Comparison of ENCODE assay signal across 1 cellular context in the genomic region with DNA sequence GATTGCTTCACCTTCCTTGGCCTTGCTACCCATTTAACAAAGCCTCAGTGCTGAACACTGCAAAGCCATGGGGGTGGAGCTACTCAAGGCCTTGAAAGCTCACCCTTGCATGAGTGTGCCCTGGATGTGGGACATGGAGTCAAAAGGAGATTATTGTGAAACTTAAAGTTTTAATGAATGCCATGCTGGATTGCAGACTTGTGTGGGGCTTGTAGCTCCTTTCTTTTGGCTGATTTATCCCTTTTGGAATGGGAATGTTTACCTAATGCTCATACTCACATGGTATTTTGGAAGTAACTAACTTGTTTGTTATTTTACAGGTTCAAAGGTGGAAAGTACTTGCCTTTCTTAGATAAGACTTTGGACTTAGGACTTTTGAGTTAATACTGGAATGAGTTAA.
TF ChIP-seq lines count a peak whose summit lies in the region.

No MANE protein-coding gene starts in this region.

TF ChIP-seq in GM23338, 12 proteins besides CTCF, POLR2A, EP300 and RAD21 (continued from another document):
- TF ChIP-seq, protein P1, sequence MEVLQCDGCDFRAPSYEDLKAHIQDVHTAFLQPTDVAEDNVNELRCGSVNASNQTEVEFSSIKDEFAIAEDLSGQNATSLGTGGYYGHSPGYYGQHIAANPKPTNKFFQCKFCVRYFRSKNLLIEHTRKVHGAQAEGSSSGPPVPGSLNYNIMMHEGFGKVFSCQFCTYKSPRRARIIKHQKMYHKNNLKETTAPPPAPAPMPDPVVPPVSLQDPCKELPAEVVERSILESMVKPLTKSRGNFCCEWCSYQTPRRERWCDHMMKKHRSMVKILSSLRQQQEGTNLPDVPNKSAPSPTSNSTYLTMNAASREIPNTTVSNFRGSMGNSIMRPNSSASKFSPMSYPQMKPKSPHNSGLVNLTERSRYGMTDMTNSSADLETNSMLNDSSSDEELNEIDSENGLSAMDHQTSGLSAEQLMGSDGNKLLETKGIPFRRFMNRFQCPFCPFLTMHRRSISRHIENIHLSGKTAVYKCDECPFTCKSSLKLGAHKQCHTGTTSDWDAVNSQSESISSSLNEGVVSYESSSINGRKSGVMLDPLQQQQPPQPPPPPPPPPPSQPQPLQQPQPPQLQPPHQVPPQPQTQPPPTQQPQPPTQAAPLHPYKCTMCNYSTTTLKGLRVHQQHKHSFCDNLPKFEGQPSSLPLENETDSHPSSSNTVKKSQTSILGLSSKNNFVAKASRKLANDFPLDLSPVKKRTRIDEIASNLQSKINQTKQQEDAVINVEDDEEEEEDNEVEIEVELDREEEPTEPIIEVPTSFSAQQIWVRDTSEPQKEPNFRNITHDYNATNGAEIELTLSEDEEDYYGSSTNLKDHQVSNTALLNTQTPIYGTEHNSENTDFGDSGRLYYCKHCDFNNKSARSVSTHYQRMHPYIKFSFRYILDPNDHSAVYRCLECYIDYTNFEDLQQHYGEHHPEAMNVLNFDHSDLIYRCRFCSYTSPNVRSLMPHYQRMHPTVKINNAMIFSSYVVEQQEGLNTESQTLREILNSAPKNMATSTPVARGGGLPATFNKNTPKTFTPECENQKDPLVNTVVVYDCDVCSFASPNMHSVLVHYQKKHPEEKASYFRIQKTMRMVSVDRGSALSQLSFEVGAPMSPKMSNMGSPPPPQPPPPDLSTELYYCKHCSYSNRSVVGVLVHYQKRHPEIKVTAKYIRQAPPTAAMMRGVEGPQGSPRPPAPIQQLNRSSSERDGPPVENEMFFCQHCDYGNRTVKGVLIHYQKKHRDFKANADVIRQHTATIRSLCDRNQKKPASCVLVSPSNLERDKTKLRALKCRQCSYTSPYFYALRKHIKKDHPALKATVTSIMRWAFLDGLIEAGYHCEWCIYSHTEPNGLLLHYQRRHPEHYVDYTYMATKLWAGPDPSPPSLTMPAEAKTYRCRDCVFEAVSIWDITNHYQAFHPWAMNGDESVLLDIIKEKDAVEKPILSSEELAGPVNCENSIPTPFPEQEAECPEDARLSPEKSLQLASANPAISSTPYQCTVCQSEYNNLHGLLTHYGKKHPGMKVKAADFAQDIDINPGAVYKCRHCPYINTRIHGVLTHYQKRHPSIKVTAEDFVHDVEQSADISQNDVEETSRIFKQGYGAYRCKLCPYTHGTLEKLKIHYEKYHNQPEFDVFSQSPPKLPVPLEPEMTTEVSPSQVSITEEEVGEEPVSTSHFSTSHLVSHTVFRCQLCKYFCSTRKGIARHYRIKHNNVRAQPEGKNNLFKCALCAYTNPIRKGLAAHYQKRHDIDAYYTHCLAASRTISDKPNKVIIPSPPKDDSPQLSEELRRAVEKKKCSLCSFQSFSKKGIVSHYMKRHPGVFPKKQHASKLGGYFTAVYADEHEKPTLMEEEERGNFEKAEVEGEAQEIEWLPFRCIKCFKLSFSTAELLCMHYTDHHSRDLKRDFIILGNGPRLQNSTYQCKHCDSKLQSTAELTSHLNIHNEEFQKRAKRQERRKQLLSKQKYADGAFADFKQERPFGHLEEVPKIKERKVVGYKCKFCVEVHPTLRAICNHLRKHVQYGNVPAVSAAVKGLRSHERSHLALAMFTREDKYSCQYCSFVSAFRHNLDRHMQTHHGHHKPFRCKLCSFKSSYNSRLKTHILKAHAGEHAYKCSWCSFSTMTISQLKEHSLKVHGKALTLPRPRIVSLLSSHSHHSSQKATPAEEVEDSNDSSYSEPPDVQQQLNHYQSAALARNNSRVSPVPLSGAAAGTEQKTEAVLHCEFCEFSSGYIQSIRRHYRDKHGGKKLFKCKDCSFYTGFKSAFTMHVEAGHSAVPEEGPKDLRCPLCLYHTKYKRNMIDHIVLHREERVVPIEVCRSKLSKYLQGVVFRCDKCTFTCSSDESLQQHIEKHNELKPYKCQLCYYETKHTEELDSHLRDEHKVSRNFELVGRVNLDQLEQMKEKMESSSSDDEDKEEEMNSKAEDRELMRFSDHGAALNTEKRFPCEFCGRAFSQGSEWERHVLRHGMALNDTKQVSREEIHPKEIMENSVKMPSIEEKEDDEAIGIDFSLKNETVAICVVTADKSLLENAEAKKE (CRISPR knock-in tag; IDR thresholded peaks at IDR 0.05), result no peak
- TF ChIP-seq, protein P2, sequence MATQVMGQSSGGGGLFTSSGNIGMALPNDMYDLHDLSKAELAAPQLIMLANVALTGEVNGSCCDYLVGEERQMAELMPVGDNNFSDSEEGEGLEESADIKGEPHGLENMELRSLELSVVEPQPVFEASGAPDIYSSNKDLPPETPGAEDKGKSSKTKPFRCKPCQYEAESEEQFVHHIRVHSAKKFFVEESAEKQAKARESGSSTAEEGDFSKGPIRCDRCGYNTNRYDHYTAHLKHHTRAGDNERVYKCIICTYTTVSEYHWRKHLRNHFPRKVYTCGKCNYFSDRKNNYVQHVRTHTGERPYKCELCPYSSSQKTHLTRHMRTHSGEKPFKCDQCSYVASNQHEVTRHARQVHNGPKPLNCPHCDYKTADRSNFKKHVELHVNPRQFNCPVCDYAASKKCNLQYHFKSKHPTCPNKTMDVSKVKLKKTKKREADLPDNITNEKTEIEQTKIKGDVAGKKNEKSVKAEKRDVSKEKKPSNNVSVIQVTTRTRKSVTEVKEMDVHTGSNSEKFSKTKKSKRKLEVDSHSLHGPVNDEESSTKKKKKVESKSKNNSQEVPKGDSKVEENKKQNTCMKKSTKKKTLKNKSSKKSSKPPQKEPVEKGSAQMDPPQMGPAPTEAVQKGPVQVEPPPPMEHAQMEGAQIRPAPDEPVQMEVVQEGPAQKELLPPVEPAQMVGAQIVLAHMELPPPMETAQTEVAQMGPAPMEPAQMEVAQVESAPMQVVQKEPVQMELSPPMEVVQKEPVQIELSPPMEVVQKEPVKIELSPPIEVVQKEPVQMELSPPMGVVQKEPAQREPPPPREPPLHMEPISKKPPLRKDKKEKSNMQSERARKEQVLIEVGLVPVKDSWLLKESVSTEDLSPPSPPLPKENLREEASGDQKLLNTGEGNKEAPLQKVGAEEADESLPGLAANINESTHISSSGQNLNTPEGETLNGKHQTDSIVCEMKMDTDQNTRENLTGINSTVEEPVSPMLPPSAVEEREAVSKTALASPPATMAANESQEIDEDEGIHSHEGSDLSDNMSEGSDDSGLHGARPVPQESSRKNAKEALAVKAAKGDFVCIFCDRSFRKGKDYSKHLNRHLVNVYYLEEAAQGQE (IDR thresholded peaks at IDR 0.05; ENCODE audit: unreplicated experiment), result no peak
- TF ChIP-seq CREB1 (CRISPR knock-in tag; IDR thresholded peaks at IDR 0.05; ENCODE audit: low read depth) (no peak), NANOG (IDR thresholded peaks at IDR 0.05; ENCODE audit: borderline replicate concordance) (no peak), POLR2AphosphoS5 (IDR thresholded peaks at IDR 0.05; ENCODE audit: low read depth) (no peak), ZNF114 (CRISPR knock-in tag; IDR thresholded peaks at IDR 0.05) (no peak), STAT1 (IDR thresholded peaks at IDR 0.05; ENCODE audit: unreplicated experiment) (no peak), EZH2 (IDR thresholded peaks at IDR 0.05; ENCODE audit: low read depth, unreplicated experiment) (no peak)
- TF ChIP-seq, protein P3, sequence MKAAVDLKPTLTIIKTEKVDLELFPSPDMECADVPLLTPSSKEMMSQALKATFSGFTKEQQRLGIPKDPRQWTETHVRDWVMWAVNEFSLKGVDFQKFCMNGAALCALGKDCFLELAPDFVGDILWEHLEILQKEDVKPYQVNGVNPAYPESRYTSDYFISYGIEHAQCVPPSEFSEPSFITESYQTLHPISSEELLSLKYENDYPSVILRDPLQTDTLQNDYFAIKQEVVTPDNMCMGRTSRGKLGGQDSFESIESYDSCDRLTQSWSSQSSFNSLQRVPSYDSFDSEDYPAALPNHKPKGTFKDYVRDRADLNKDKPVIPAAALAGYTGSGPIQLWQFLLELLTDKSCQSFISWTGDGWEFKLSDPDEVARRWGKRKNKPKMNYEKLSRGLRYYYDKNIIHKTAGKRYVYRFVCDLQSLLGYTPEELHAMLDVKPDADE (IDR thresholded peaks at IDR 0.05), result no peak
